ENCODE assay signal across 12 cellular contexts in genomic region chr20:24672886-24673677, GRCh38.
DNase-seq lines count a peak whose midpoint lies in the region; ATAC-seq and TF ChIP-seq lines count a peak whose summit lies in the region.
"Had no signal": no experiment of that assay in that cellular context is flagged by ENCODE, and none has a peak within 500 bp of the region (broad histone marks: within the 10 kb centered on the region; RNA-seq: fewer than 3 reads in every experiment).

No MANE protein-coding gene starts in this region.

- no peak for TF ChIP-seq CTCF in RWPE2 (IDR thresholded peaks at IDR 0.05; ENCODE audit: poor library complexity, severe bottlenecking)
- TF ChIP-seq CTCF in fibroblast of the aortic adventitia (IDR thresholded peaks at IDR 0.05; ENCODE audit: insufficient read depth, low read length) = no peak

- no peaks in the 10 kb centered on the region for H3K36me3 ChIP-seq in RWPE2 (ENCODE audit: low read depth)
- no peaks in the 10 kb centered on the region for H3K36me3 ChIP-seq in skeletal muscle satellite cell (ENCODE audit: insufficient read depth, low read length)
- H3K36me3 ChIP-seq: gastroesophageal sphincter, vagina had no signal

- ATAC-seq in RWPE2 (ENCODE audit: low read depth) = peak; percentile 91
- ATAC-seq in activated T-helper 17 cell treated with anti-CD3 and anti-CD28 coated beads, Interleukin-2, amount 50 U/mL, for 72 hours (replicated peaks) = no peak
- ATAC-seq in HG03520 (IDR thresholded peaks at IDR 0.05; ENCODE audit: unreplicated experiment) = no peak
- no peak for ATAC-seq in GM21529 (IDR thresholded peaks at IDR 0.05; ENCODE audit: unreplicated experiment)
- ATAC-seq in GM18868 (IDR thresholded peaks at IDR 0.05; ENCODE audit: unreplicated experiment) = no peak
- ATAC-seq: gastroesophageal sphincter had no signal

- DNase-seq in GM04503 (ENCODE audit: low read depth) (peak; percentile 94), RWPE2 (ENCODE audit: low spot score) (peak; percentile 72), fibroblast of the aortic adventitia (ENCODE audit: low read depth) (peak; percentile 98)
- DNase-seq: activated CD4-positive, alpha-beta T cell treated with anti-CD3 and anti-CD28 coated beads, Interleukin-2, amount 10 ng/mL, durations not matched to agents 7 days and 5 days; naive B cell had no signal

- no peaks in the 10 kb centered on the region for H3K36me3 Mint-ChIP-seq in activated T-helper 17 cell treated with anti-CD3 and anti-CD28 coated beads, Interleukin-2, amount 50 U/mL, for 72 hours (ENCODE audit: low read depth)
- H3K36me3 Mint-ChIP-seq: naive B cell had no signal

- H3K4me3 ChIP-seq in RWPE2 (ENCODE audit: severe bottlenecking) = no peak overlapping the region
- peak overlapping the region; percentile 17 for H3K4me3 ChIP-seq in fibroblast of the aortic adventitia (ENCODE audit: low read depth, low read length)
- H3K4me3 ChIP-seq in skeletal muscle satellite cell (ENCODE audit: low read length) = peak overlapping the region; percentile 33
- H3K4me3 ChIP-seq: gastroesophageal sphincter, vagina had no signal

- no peaks in the 10 kb centered on the region for H3K9me3 ChIP-seq in RWPE2 (ENCODE audit: severe bottlenecking)
- no peaks in the 10 kb centered on the region for H3K9me3 ChIP-seq in skeletal muscle satellite cell (replicated peaks; ENCODE audit: low read length)
- H3K9me3 ChIP-seq: gastroesophageal sphincter, vagina had no signal

- no peak overlapping the region for H3K27ac Mint-ChIP-seq in activated T-helper 17 cell treated with anti-CD3 and anti-CD28 coated beads, Interleukin-2, amount 50 U/mL, for 72 hours
- H3K27ac Mint-ChIP-seq: activated CD4-positive, alpha-beta T cell treated with anti-CD3 and anti-CD28 coated beads, Interleukin-2, amount 10 ng/mL, durations not matched to agents 7 days and 5 days; naive B cell had no signal

- H3K9ac ChIP-seq in skeletal muscle satellite cell (ENCODE audit: low read depth, low read length) = peak overlapping the region; percentile 18

- no peaks in the 10 kb centered on the region for H3K4me1 Mint-ChIP-seq in activated T-helper 17 cell treated with anti-CD3 and anti-CD28 coated beads, Interleukin-2, amount 50 U/mL, for 72 hours
- H3K4me1 Mint-ChIP-seq: activated CD4-positive, alpha-beta T cell treated with anti-CD3 and anti-CD28 coated beads, Interleukin-2, amount 10 ng/mL, durations not matched to agents 7 days and 5 days; naive B cell had no signal

- peak overlapping the region; percentile 65 for H3K4me2 ChIP-seq in skeletal muscle satellite cell (ENCODE audit: low read length)

- H3K4me1 ChIP-seq in RWPE2 (ENCODE audit: insufficient read depth, poor library complexity, severe bottlenecking) = peaks cover 14% of the 10 kb centered on the region
- H3K4me1 ChIP-seq in skeletal muscle satellite cell (ENCODE audit: control insufficient read depth, insufficient read depth, low read length) = peaks cover 23% of the 10 kb centered on the region
- H3K4me1 ChIP-seq: gastroesophageal sphincter had no signal

- H3K27me3 ChIP-seq in RWPE2 (ENCODE audit: insufficient read depth, poor library complexity, severe bottlenecking) = no peaks in the 10 kb centered on the region
- H3K27me3 ChIP-seq in skeletal muscle satellite cell (ENCODE audit: control insufficient read depth, insufficient read depth, low read length) = no peaks in the 10 kb centered on the region
- H3K27me3 ChIP-seq: gastroesophageal sphincter, vagina had no signal

- no peak overlapping the region for H3K4me3 Mint-ChIP-seq in activated T-helper 17 cell treated with anti-CD3 and anti-CD28 coated beads, Interleukin-2, amount 50 U/mL, for 72 hours
- H3K4me3 Mint-ChIP-seq: activated CD4-positive, alpha-beta T cell treated with anti-CD3 and anti-CD28 coated beads, Interleukin-2, amount 10 ng/mL, durations not matched to agents 7 days and 5 days had no signal

- no peaks in the 10 kb centered on the region for H3K9me3 Mint-ChIP-seq in activated T-helper 17 cell treated with anti-CD3 and anti-CD28 coated beads, Interleukin-2, amount 50 U/mL, for 72 hours
- H3K9me3 Mint-ChIP-seq: activated CD4-positive, alpha-beta T cell treated with anti-CD3 and anti-CD28 coated beads, Interleukin-2, amount 10 ng/mL, durations not matched to agents 7 days and 5 days; naive B cell had no signal

- H3K27me3 Mint-ChIP-seq in activated T-helper 17 cell treated with anti-CD3 and anti-CD28 coated beads, Interleukin-2, amount 50 U/mL, for 72 hours = no peaks in the 10 kb centered on the region
- H3K27me3 Mint-ChIP-seq: activated CD4-positive, alpha-beta T cell treated with anti-CD3 and anti-CD28 coated beads, Interleukin-2, amount 10 ng/mL, durations not matched to agents 7 days and 5 days had no signal

- H3K27ac ChIP-seq in RWPE2 (ENCODE audit: poor library complexity, severe bottlenecking) = peak overlapping the region; percentile 88
- H3K27ac ChIP-seq: gastroesophageal sphincter, vagina had no signal
